ENCODE assay signal across 17 cellular contexts in the genomic region with DNA sequence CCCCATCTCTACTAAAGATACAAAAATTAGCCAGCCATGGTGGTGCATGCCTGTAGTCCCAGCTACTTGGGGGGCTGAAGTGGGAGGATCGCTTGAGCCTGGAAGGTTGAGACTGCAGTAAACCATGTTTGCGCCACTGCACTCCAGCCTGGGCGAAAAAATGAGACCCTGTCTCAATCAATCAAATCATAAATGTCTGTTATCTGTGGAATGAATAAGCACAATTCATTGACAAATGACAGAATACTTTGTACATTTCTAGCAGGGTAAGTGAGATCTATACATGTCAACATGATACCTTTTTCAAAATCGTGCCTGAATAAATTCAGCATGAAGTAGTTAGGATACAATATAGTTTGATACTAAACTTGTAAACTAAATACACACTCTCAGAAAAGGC.
DNase-seq lines count a peak whose midpoint lies in the region; ATAC-seq and TF ChIP-seq lines count a peak whose summit lies in the region.
"Had no signal": no experiment of that assay in that cellular context is flagged by ENCODE, and none has a peak within 500 bp of the region (broad histone marks: within the 10 kb centered on the region; RNA-seq: fewer than 3 reads in every experiment).

No MANE protein-coding gene starts in this region.

- intact Hi-C loops in activated CD8-positive, alpha-beta T cell treated with anti-CD3 and anti-CD28 coated beads for 36 hours (cut with micrococcal nuclease), result no loop called here
- intact Hi-C loops in A673 (cut with micrococcal nuclease; ENCODE audit: unreplicated experiment), result no loop called here

- H3K56ac ChIP-seq in H9 (ENCODE audit: insufficient read length, low read depth, low read length), result no peak overlapping the region

- H3K9ac ChIP-seq in SU-DHL-6 (ENCODE audit: low read length) (no peak overlapping the region), H9 (ENCODE audit: extremely low read depth, insufficient read length, low read length) (no peak overlapping the region)
- H3K9ac ChIP-seq: GM23248 had no signal

- CTCF ChIA-PET in activated CD8-positive, alpha-beta T cell treated with anti-CD3 and anti-CD28 coated beads for 36 hours (lab: Charles Lee), result interaction anchor here (1.4 to 1.6 kb wide), 2 partner anchors 15 to 109 kb away, joined by 3 to 5 read pairs; no protein-coding TSS in a partner anchor
- CTCF ChIA-PET in activated CD8-positive, alpha-beta T cell treated with anti-CD3 and anti-CD28 coated beads, Interleukin-2, amount 10 ng/mL, durations not matched to agents 7 days and 5 days (lab: Charles Lee), result no interaction called here
- CTCF ChIA-PET in A673 (lab: Charles Lee), result no interaction called here

- H2BK15ac ChIP-seq in H9 (ENCODE audit: low read depth, low read length), result no peak overlapping the region

- H3K4me3 ChIP-seq in SU-DHL-6 (ENCODE audit: insufficient read depth, low read length, poor library complexity, severe bottlenecking), result no peak overlapping the region
- H3K4me3 ChIP-seq in A673 (ENCODE audit: low read depth, low read length, poor library complexity, severe bottlenecking), result no peak overlapping the region
- H3K4me3 ChIP-seq: GM23248, SJCRH30 had no signal

- TF ChIP-seq CTCF in activated CD8-positive, alpha-beta T cell treated with anti-CD3 and anti-CD28 coated beads for 36 hours (IDR thresholded peaks at IDR 0.05), result no peak
- TF ChIP-seq CTCF in SU-DHL-6 (IDR thresholded peaks at IDR 0.05; ENCODE audit: insufficient read depth, low read length, poor library complexity, severe bottlenecking) (no peak), mesothelial cell of epicardium (IDR thresholded peaks at IDR 0.05; ENCODE audit: unreplicated experiment) (no peak), A673 (conservative IDR thresholded peaks at IDR 0.05; ENCODE audit: low read depth, low read length) (no peak), H9 (conservative IDR thresholded peaks at IDR 0.05) (no peak)

- no CpG with 5 or more reads among the region's 4 CpGs for WGBS in H9 (ENCODE audit: extremely low coverage, insufficient read length, low lambda C conversion rate)

- no peak overlapping the region for H4K8ac ChIP-seq in H9 (replicated peaks; ENCODE audit: insufficient read length, low read depth, low read length)

- H3F3A ChIP-seq in SU-DHL-6 (ENCODE audit: insufficient read depth), result no peaks in the 10 kb centered on the region

- H3K27ac Mint-ChIP-seq in activated CD8-positive, alpha-beta T cell treated with anti-CD3 and anti-CD28 coated beads for 36 hours, result peak overlapping the region; percentile 84
- no peak overlapping the region for H3K27ac Mint-ChIP-seq in activated CD8-positive, alpha-beta T cell treated with anti-CD3 and anti-CD28 coated beads, Interleukin-2, amount 10 ng/mL, durations not matched to agents 7 days and 5 days
- H3K27ac Mint-ChIP-seq in mesothelial cell of epicardium (peak overlapping the region; percentile 90), H9 (no peak overlapping the region)
- H3K27ac Mint-ChIP-seq in stimulated activated memory B cell treated with anti-CD40 and anti-IgM and Interleukin-4, amounts not matched to agents 10 μg/mL and 1 μg/mL and 100 μg/mL, for 72 hours, result peak overlapping the region; percentile 51

- peak overlapping the region; percentile 33 for H3K4me2 ChIP-seq in SU-DHL-6 (ENCODE audit: low read depth, low read length, poor library complexity, severe bottlenecking)
- H3K4me2 ChIP-seq in H9 (ENCODE audit: insufficient read depth, insufficient read length, low read length), result no peak overlapping the region

- no peak overlapping the region for H2BK12ac ChIP-seq in H9 (ENCODE audit: insufficient read length, low read depth, low read length)

- H3K27me3 Mint-ChIP-seq in activated CD8-positive, alpha-beta T cell treated with anti-CD3 and anti-CD28 coated beads for 36 hours, result no peaks in the 10 kb centered on the region
- H3K27me3 Mint-ChIP-seq in activated CD8-positive, alpha-beta T cell treated with anti-CD3 and anti-CD28 coated beads, Interleukin-2, amount 10 ng/mL, durations not matched to agents 7 days and 5 days (ENCODE audit: low read depth), result no peaks in the 10 kb centered on the region
- no peaks in the 10 kb centered on the region for H3K27me3 Mint-ChIP-seq in mesothelial cell of epicardium (ENCODE audit: low read depth)
- no peaks in the 10 kb centered on the region for H3K27me3 Mint-ChIP-seq in stimulated activated memory B cell treated with anti-CD40 and anti-IgM and Interleukin-4, amounts not matched to agents 10 μg/mL and 1 μg/mL and 100 μg/mL, for 72 hours
- no peaks in the 10 kb centered on the region for H3K27me3 Mint-ChIP-seq in H9 (ENCODE audit: low read depth)

- H2AFZ ChIP-seq in SU-DHL-6 (ENCODE audit: low read depth, low read length, severe bottlenecking) (peak overlapping the region; percentile 0), H9 (ENCODE audit: low read length) (no peak overlapping the region)
- H2AFZ ChIP-seq: GM23248 had no signal

- peaks cover 17% of the 10 kb centered on the region for H3K36me3 Mint-ChIP-seq in activated CD8-positive, alpha-beta T cell treated with anti-CD3 and anti-CD28 coated beads for 36 hours (ENCODE audit: low read depth)
- peaks cover 6% of the 10 kb centered on the region for H3K36me3 Mint-ChIP-seq in activated CD8-positive, alpha-beta T cell treated with anti-CD3 and anti-CD28 coated beads, Interleukin-2, amount 10 ng/mL, durations not matched to agents 7 days and 5 days (ENCODE audit: low read depth)
- no peaks in the 10 kb centered on the region for H3K36me3 Mint-ChIP-seq in mesothelial cell of epicardium
- no peaks in the 10 kb centered on the region for H3K36me3 Mint-ChIP-seq in stimulated activated memory B cell treated with anti-CD40 and anti-IgM and Interleukin-4, amounts not matched to agents 10 μg/mL and 1 μg/mL and 100 μg/mL, for 72 hours
- H3K36me3 Mint-ChIP-seq in H9 (ENCODE audit: insufficient read depth in 1 of 3, low read depth in 3 of 3), result no peaks in the 10 kb centered on the region

- no peak overlapping the region for H3K23ac ChIP-seq in H9 (ENCODE audit: insufficient read length, low read depth, low read length)

- H2BK120ac ChIP-seq in H9 (ENCODE audit: low read depth, low read length, poor library complexity, severe bottlenecking), result no peak overlapping the region

- no peak for DNase-seq in activated CD8-positive, alpha-beta T cell treated with anti-CD3 and anti-CD28 coated beads for 36 hours
- DNase-seq in activated CD8-positive, alpha-beta T cell treated with anti-CD3 and anti-CD28 coated beads, Interleukin-2, amount 10 ng/mL, durations not matched to agents 7 days and 5 days, result no peak
- DNase-seq in mesothelial cell of epicardium (ENCODE audit: low spot score in 2 of 2, unreplicated experiment in 2 of 2) (no peak), A673 (ENCODE audit: low spot score) (no peak), H9 (no peak), foreskin melanocyte (no peak)
- DNase-seq: COR-L47, GM23248, NCI-H1436, NCI-H2029, NCI-H446 treated with DMSO at 0.1 percent for 48 hours, PC-3, SJCRH30 had no signal

- H3K18ac ChIP-seq in H9 (ENCODE audit: insufficient read length, low read depth, low read length), result no peak overlapping the region

- no peak for ATAC-seq in activated CD8-positive, alpha-beta T cell treated with anti-CD3 and anti-CD28 coated beads for 36 hours
- no peak for ATAC-seq in activated CD8-positive, alpha-beta T cell treated with anti-CD3 and anti-CD28 coated beads, Interleukin-2, amount 10 ng/mL, durations not matched to agents 7 days and 5 days
- no peak for ATAC-seq in stimulated activated memory B cell treated with anti-CD40 and anti-IgM and Interleukin-4, amounts not matched to agents 10 μg/mL and 1 μg/mL and 100 μg/mL, for 72 hours
- ATAC-seq: HCT116, PC-3 had no signal

- no peak overlapping the region for H4K91ac ChIP-seq in H9 (ENCODE audit: insufficient read length, low read depth, low read length)

- H3K9me3 ChIP-seq in SU-DHL-6 (ENCODE audit: insufficient read depth, low read length), result no peaks in the 10 kb centered on the region
- no peaks in the 10 kb centered on the region for H3K9me3 ChIP-seq in A673 (ENCODE audit: low read depth, low read length, poor library complexity, severe bottlenecking)
- no peaks in the 10 kb centered on the region for H3K9me3 ChIP-seq in H9 (ENCODE audit: control insufficient read depth, low read depth, low read length)
- H3K9me3 ChIP-seq: SJCRH30 had no signal

- no peaks in the 10 kb centered on the region for H3K79me2 ChIP-seq in SU-DHL-6 (ENCODE audit: insufficient read depth, low read length)
- no peaks in the 10 kb centered on the region for H3K79me2 ChIP-seq in H9 (ENCODE audit: insufficient read depth, low read length)

- H3K9me3 Mint-ChIP-seq in activated CD8-positive, alpha-beta T cell treated with anti-CD3 and anti-CD28 coated beads for 36 hours, result no peaks in the 10 kb centered on the region
- H3K9me3 Mint-ChIP-seq in activated CD8-positive, alpha-beta T cell treated with anti-CD3 and anti-CD28 coated beads, Interleukin-2, amount 10 ng/mL, durations not matched to agents 7 days and 5 days (ENCODE audit: insufficient read depth), result no peaks in the 10 kb centered on the region
- H3K9me3 Mint-ChIP-seq in mesothelial cell of epicardium (no peaks in the 10 kb centered on the region), H9 (no peaks in the 10 kb centered on the region)
- no peaks in the 10 kb centered on the region for H3K9me3 Mint-ChIP-seq in stimulated activated memory B cell treated with anti-CD40 and anti-IgM and Interleukin-4, amounts not matched to agents 10 μg/mL and 1 μg/mL and 100 μg/mL, for 72 hours

- no peak overlapping the region for H3K14ac ChIP-seq in H9 (ENCODE audit: insufficient read depth, low read length)

- H4K20me1 ChIP-seq in SU-DHL-6 (ENCODE audit: low read depth, low read length) (no peaks in the 10 kb centered on the region), H9 (ENCODE audit: control insufficient read depth, insufficient read depth, insufficient read length) (no peaks in the 10 kb centered on the region)

- peaks cover 79% of the 10 kb centered on the region for H3K4me1 Mint-ChIP-seq in activated CD8-positive, alpha-beta T cell treated with anti-CD3 and anti-CD28 coated beads for 36 hours (ENCODE audit: low read depth)
- peaks cover 38% of the 10 kb centered on the region for H3K4me1 Mint-ChIP-seq in activated CD8-positive, alpha-beta T cell treated with anti-CD3 and anti-CD28 coated beads, Interleukin-2, amount 10 ng/mL, durations not matched to agents 7 days and 5 days (ENCODE audit: low read depth)
- H3K4me1 Mint-ChIP-seq in mesothelial cell of epicardium (peaks cover 73% of the 10 kb centered on the region), H9 (peaks cover 8 to 11% of the 10 kb centered on the region in 2 experiments)
- H3K4me1 Mint-ChIP-seq in stimulated activated memory B cell treated with anti-CD40 and anti-IgM and Interleukin-4, amounts not matched to agents 10 μg/mL and 1 μg/mL and 100 μg/mL, for 72 hours, result peaks cover 49% of the 10 kb centered on the region

- H3K27me3 ChIP-seq in SU-DHL-6 (ENCODE audit: low read length) (no peaks in the 10 kb centered on the region), A673 (replicated peaks; ENCODE audit: insufficient read depth, low read depth, low read length, poor library complexity) (no peaks in the 10 kb centered on the region), H9 (ENCODE audit: insufficient read depth, low read length) (no peaks in the 10 kb centered on the region)
- H3K27me3 ChIP-seq: SJCRH30 had no signal

- POLR2A ChIA-PET in activated CD8-positive, alpha-beta T cell treated with anti-CD3 and anti-CD28 coated beads for 36 hours (lab: Charles Lee), result interaction anchor here (1.5 to 2.2 kb wide), 2 partner anchors 12 to 14 kb away, joined by 3 to 6 read pairs; no protein-coding TSS in a partner anchor
- POLR2A ChIA-PET in activated CD8-positive, alpha-beta T cell treated with anti-CD3 and anti-CD28 coated beads, Interleukin-2, amount 10 ng/mL, durations not matched to agents 7 days and 5 days (lab: Charles Lee), result no interaction called here
- POLR2A ChIA-PET in A673 (lab: Charles Lee; ENCODE audit: low non-redundant PET), result no interaction called here

- BruUV-seq in A673 (replicated peaks; lab: Mats Ljungman, UMichigan), result no TSS peak

- H3K27ac ChIP-seq in SU-DHL-6 (ENCODE audit: low read depth, low read length), result no peak overlapping the region
- no peak overlapping the region for H3K27ac ChIP-seq in A673 (ENCODE audit: low read depth, low read length, poor library complexity, severe bottlenecking)
- H3K27ac ChIP-seq in H9 (ENCODE audit: insufficient read length, low read depth, low read length), result no peak overlapping the region
- H3K27ac ChIP-seq: 22Rv1, GM23248, SJCRH30 had no signal

- H3K36me3 ChIP-seq in SU-DHL-6 (ENCODE audit: low read length), result no peaks in the 10 kb centered on the region
- H3K36me3 ChIP-seq in A673 (ENCODE audit: insufficient read depth, low read length, poor library complexity, severe bottlenecking), result no peaks in the 10 kb centered on the region
- H3K36me3 ChIP-seq: SJCRH30 had no signal

- H3K4me3 Mint-ChIP-seq in activated CD8-positive, alpha-beta T cell treated with anti-CD3 and anti-CD28 coated beads for 36 hours, result no peak overlapping the region
- no peak overlapping the region for H3K4me3 Mint-ChIP-seq in activated CD8-positive, alpha-beta T cell treated with anti-CD3 and anti-CD28 coated beads, Interleukin-2, amount 10 ng/mL, durations not matched to agents 7 days and 5 days
- H3K4me3 Mint-ChIP-seq in mesothelial cell of epicardium, result no peak overlapping the region
- no peak overlapping the region for H3K4me3 Mint-ChIP-seq in stimulated activated memory B cell treated with anti-CD40 and anti-IgM and Interleukin-4, amounts not matched to agents 10 μg/mL and 1 μg/mL and 100 μg/mL, for 72 hours
- no peak overlapping the region for H3K4me3 Mint-ChIP-seq in H9

- no peaks in the 10 kb centered on the region for H3K23me2 ChIP-seq in H9 (ENCODE audit: insufficient read length, low read depth, low read length, poor library complexity, severe bottlenecking)

- H3K9me2 ChIP-seq in SU-DHL-6 (replicated peaks; ENCODE audit: insufficient read depth, low read length), result no peaks in the 10 kb centered on the region

- H2BK20ac ChIP-seq in H9 (ENCODE audit: low read depth, low read length, poor library complexity, severe bottlenecking), result no peak overlapping the region

- H3K4me1 ChIP-seq in A673 (ENCODE audit: insufficient read depth, low read length, poor library complexity, severe bottlenecking) (peaks cover 15% of the 10 kb centered on the region), H9 (ENCODE audit: insufficient read depth, low read length) (no peaks in the 10 kb centered on the region)
- H3K4me1 ChIP-seq: SJCRH30 had no signal

- no peak overlapping the region for H2BK5ac ChIP-seq in H9 (ENCODE audit: insufficient read length, low read length)

- H3K79me1 ChIP-seq in H9 (ENCODE audit: insufficient read depth, low read depth, low read length, poor library complexity, severe bottlenecking), result no peaks in the 10 kb centered on the region

- no peak overlapping the region for H2AK5ac ChIP-seq in H9 (ENCODE audit: insufficient read length, low read length)

- no peak overlapping the region for H3K4ac ChIP-seq in H9 (ENCODE audit: low read depth, low read length)

- H4K5ac ChIP-seq in H9 (ENCODE audit: insufficient read length, low read depth, low read length), result no peak overlapping the region

- H3T11ph ChIP-seq in H9 (ENCODE audit: low read length), result no peak overlapping the region

Comparison
In these comparisons a context has a peak if more than half of its experiments do, and no peak if none do; other contexts are left out.
1. H3K27ac Mint-ChIP-seq: peak in activated CD8-positive, alpha-beta T cell treated with anti-CD3 and anti-CD28 coated beads for 36 hours (single experiment), mesothelial cell of epicardium (single experiment) and stimulated activated memory B cell treated with anti-CD40 and anti-IgM and Interleukin-4, amounts not matched to agents 10 μg/mL and 1 μg/mL and 100 μg/mL, for 72 hours (single experiment); none in activated CD8-positive, alpha-beta T cell treated with anti-CD3 and anti-CD28 coated beads, Interleukin-2, amount 10 ng/mL, durations not matched to agents 7 days and 5 days (single experiment) and H9 (0 of 3).